8 cellular contexts compared by ENCODE assay signal in the genomic region with DNA sequence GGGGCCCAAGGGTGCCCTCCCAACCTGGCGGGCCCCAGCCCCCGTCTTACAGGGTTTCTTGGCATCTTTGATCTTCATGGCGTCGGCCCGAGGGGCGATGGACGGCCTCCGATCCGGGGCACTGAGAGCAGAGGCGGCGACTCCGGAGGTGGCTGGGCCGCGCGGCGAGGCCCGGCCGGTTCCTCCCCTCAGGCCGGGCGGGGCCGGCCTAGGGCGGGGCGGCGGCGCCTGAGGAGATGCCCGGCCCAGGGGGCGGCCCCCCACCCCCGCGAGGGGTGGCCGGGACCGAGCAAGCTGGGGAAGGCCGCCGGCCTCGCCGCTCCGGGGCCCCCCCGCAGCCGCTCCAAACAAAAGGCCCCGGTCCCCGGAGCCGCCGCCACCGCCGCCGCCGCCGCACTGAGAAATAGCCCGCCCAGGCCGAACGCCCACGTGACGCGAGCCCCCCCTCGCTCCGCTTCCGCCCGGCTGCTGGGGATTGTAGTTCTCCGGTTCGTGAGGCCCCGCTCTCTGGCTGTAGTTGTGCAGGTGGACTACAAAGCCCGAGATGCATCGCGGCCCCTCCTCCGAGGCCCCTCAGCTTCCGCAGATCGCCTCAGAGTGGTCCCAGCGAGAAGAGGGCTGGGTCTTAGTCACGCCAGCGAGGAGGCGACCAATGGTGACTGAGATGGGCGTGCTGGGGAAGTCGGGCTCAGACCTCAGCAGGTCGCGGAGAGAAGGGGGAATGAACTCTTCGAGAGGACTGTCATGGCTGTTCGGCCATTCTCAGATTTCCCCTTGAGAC. TPM values are rescaled to one million over a fixed set of nuclear protein-coding genes. Genes with fewer than 3 reads are reported as not detected.
DNase-seq lines count a peak whose midpoint lies in the region; ATAC-seq and TF ChIP-seq lines count a peak whose summit lies in the region.

A gene (minus strand): TSS at position 163 of the 781 bp plus-strand sequence. CDS start 85 bp downstream, at position 78.

- intact Hi-C loops in natural killer cell (cut with micrococcal nuclease): loop anchor here (1.0 to 5.0 kb wide), 3 partner anchors 33 to 1753 kb away; a partner anchor contains a TSS

- no peak for TF ChIP-seq CTCF in natural killer cell (IDR thresholded peaks at IDR 0.05)

- peak within 1 kb of the TSS; percentile 93 for H3K4me3 ChIP-seq in H7 (ENCODE audit: insufficient read depth, low read depth, low read length)

- peak within 1 kb of the TSS; percentile 95 to 99 for H3K27ac Mint-ChIP-seq in natural killer cell

- peaks cover 0 to 7% of the 10 kb centered on the region in 2 donors for H3K27me3 Mint-ChIP-seq in natural killer cell (ENCODE audit: low read depth in 2 of 2)

- no peaks in the 10 kb centered on the region; the same call in 1 of the 2 replicates for H3K36me3 ChIP-seq in H7 (replicated peaks; ENCODE audit: control insufficient read depth, insufficient read depth, low read length)

- peak; percentile 93 to 98 (median 93) for ATAC-seq in natural killer cell

- H3K27me3 ChIP-seq in H7 (ENCODE audit: control insufficient read depth, insufficient read depth, low read length): no peaks in the 10 kb centered on the region

- no peaks in the 10 kb centered on the region for H3K9me3 Mint-ChIP-seq in natural killer cell

- H3K4me3 Mint-ChIP-seq in natural killer cell: peak within 1 kb of the TSS; percentile 93

- DNase-seq in ELF-1 (ENCODE audit: low read depth, low spot score): peak; percentile 100
- DNase-seq in H7: peak; percentile 96
- peak; percentile 99 for DNase-seq in M059J (ENCODE audit: low read depth)
- peak; percentile 97 to 98 for DNase-seq in SHP77 (lab: John Stamatoyannopoulos, UW)
- DNase-seq in activated effector memory CD4-positive, alpha-beta T cell treated with Interleukin-2 at 50 U/mL for 16 hours: peak; percentile 96
- peak; percentile 99 for DNase-seq in fibroblast of peridontal ligament (ENCODE audit: extremely low read depth)
- DNase-seq in natural killer cell: peak; percentile 96
- peak; percentile 97 for DNase-seq in stimulated activated naive CD4-positive, alpha-beta T cell treated with Interleukin-2 at 50 U/mL for 16 hours (lab: John Stamatoyannopoulos, UW)

- H3K4me1 Mint-ChIP-seq in natural killer cell: peaks cover 45 to 49% of the 10 kb centered on the region in 2 donors

- no peaks in the 10 kb centered on the region for H3K36me3 Mint-ChIP-seq in natural killer cell

RNA-seq across cellular contexts. Expression of the gene that starts here (rescaled TPM):
- total RNA-seq in H7 (2014; rRNA removed; shearing (Covaris generic)): 50.1 and 65.4 TPM in 2 replicates
- total RNA-seq in M059J (2014; rRNA removed; shearing (Covaris generic)): 27.5 and 32.3 TPM in 2 replicates
- total RNA-seq in natural killer cell: 10 to 100 TPM; 39.7 to 50.0 (median 46.9) TPM

Comparison
In these comparisons a context has a peak if more than half of its experiments do, and no peak if none do; other contexts are left out.
1. Peak in every context shown above with its lines: DNase-seq, ATAC-seq and H3K4me3 ChIP-seq.